Comparison of ENCODE assay signal across 13 cellular contexts in genomic region chr11:117205211-117205818, GRCh38. TPM values are rescaled to one million over a fixed set of nuclear protein-coding genes. Genes with fewer than 3 reads are reported as not detected.
DNase-seq lines count a peak whose midpoint lies in the region; ATAC-seq and TF ChIP-seq lines count a peak whose summit lies in the region.
"Had no signal": no experiment of that assay in that cellular context is flagged by ENCODE, and none has a peak within 500 bp of the region (broad histone marks: within the 10 kb centered on the region; RNA-seq: fewer than 3 reads in every experiment).

No MANE protein-coding gene starts in this region.

- H3K9me3 Mint-ChIP-seq in activated naive CD4-positive, alpha-beta T cell treated with anti-CD3 and anti-CD28 coated beads, Interleukin-2, amount 10 ng/mL, durations not matched to agents 7 days and 5 days, result no peaks in the 10 kb centered on the region
- no peaks in the 10 kb centered on the region for H3K9me3 Mint-ChIP-seq in activated naive CD4-positive, alpha-beta T cell treated with anti-CD3 and anti-CD28 coated beads for 36 hours

- H3K27ac Mint-ChIP-seq in activated naive CD4-positive, alpha-beta T cell treated with anti-CD3 and anti-CD28 coated beads, Interleukin-2, amount 10 ng/mL, durations not matched to agents 7 days and 5 days, result peak overlapping the region; percentile 37
- no peak overlapping the region for H3K27ac Mint-ChIP-seq in activated naive CD4-positive, alpha-beta T cell treated with anti-CD3 and anti-CD28 coated beads for 36 hours
- H3K27ac Mint-ChIP-seq: activated CD8-positive, alpha-beta memory T cell treated with anti-CD3 and anti-CD28 coated beads, Interleukin-2, amount 10 ng/mL, durations not matched to agents 7 days and 5 days had no signal

- H3K4me1 Mint-ChIP-seq in activated naive CD4-positive, alpha-beta T cell treated with anti-CD3 and anti-CD28 coated beads, Interleukin-2, amount 10 ng/mL, durations not matched to agents 7 days and 5 days, result no peaks in the 10 kb centered on the region
- no peaks in the 10 kb centered on the region for H3K4me1 Mint-ChIP-seq in activated naive CD4-positive, alpha-beta T cell treated with anti-CD3 and anti-CD28 coated beads for 36 hours (ENCODE audit: low read depth)
- H3K4me1 Mint-ChIP-seq: activated CD8-positive, alpha-beta memory T cell treated with anti-CD3 and anti-CD28 coated beads, Interleukin-2, amount 10 ng/mL, durations not matched to agents 7 days and 5 days had no signal

- H3K36me3 Mint-ChIP-seq in activated naive CD4-positive, alpha-beta T cell treated with anti-CD3 and anti-CD28 coated beads, Interleukin-2, amount 10 ng/mL, durations not matched to agents 7 days and 5 days, result peaks cover 24% of the 10 kb centered on the region
- peaks cover 11% of the 10 kb centered on the region for H3K36me3 Mint-ChIP-seq in activated naive CD4-positive, alpha-beta T cell treated with anti-CD3 and anti-CD28 coated beads for 36 hours (ENCODE audit: low read depth)

- H3K4me3 ChIP-seq in heart right ventricle (no peak overlapping the region), thyroid gland (replicated peaks in 1 of 3) (no peak overlapping the region)
- H3K4me3 ChIP-seq: skin epidermis had no signal

- CTCF ChIA-PET in activated naive CD4-positive, alpha-beta T cell treated with anti-CD3 and anti-CD28 coated beads, Interleukin-2, amount 10 ng/mL, durations not matched to agents 7 days and 5 days (lab: Charles Lee), result no interaction called here
- CTCF ChIA-PET in activated naive CD4-positive, alpha-beta T cell treated with anti-CD3 and anti-CD28 coated beads for 36 hours (lab: Charles Lee), result no interaction called here

- H3K4me1 ChIP-seq in heart right ventricle (peaks cover 0 to 49% (median 23%) of the 10 kb centered on the region in 9 donors), thyroid gland (peaks cover 15 to 43% of the 10 kb centered on the region in 2 donors)

- 79 to 87% methylated on average over 11 of the region's 11 CpGs for WGBS in heart right ventricle, 2 donors
- 84 to 90% methylated on average over 10 of the region's 11 CpGs for WGBS in thyroid gland, 2 donors

- H3K36me3 ChIP-seq in heart right ventricle, result peaks cover 0 to 43% (median 11%) of the 10 kb centered on the region in 9 donors
- H3K36me3 ChIP-seq in thyroid gland, result peaks cover 5 to 7% of the 10 kb centered on the region in 2 donors

- peak overlapping the region in 9 of 10 donors; percentile 11 to 92 (median 41) for H3K27ac ChIP-seq in heart right ventricle
- H3K27ac ChIP-seq in thyroid gland, result peak overlapping the region; percentile 57 to 81 (median 78)
- H3K27ac ChIP-seq: brain microvascular endothelial cell had no signal

- no peak overlapping the region for H3K4me3 Mint-ChIP-seq in activated naive CD4-positive, alpha-beta T cell treated with anti-CD3 and anti-CD28 coated beads, Interleukin-2, amount 10 ng/mL, durations not matched to agents 7 days and 5 days
- no peak overlapping the region for H3K4me3 Mint-ChIP-seq in activated naive CD4-positive, alpha-beta T cell treated with anti-CD3 and anti-CD28 coated beads for 36 hours
- H3K4me3 Mint-ChIP-seq: activated CD8-positive, alpha-beta memory T cell treated with anti-CD3 and anti-CD28 coated beads, Interleukin-2, amount 10 ng/mL, durations not matched to agents 7 days and 5 days had no signal

- H3K27me3 ChIP-seq in heart right ventricle, result no peaks in the 10 kb centered on the region
- no peaks in the 10 kb centered on the region for H3K27me3 ChIP-seq in thyroid gland
- H3K27me3 ChIP-seq: brain microvascular endothelial cell had no signal

- no peak for DNase-seq in activated naive CD4-positive, alpha-beta T cell treated with anti-CD3 and anti-CD28 coated beads, Interleukin-2, amount 10 ng/mL, durations not matched to agents 7 days and 5 days
- no peak for DNase-seq in activated naive CD4-positive, alpha-beta T cell treated with anti-CD3 and anti-CD28 coated beads for 36 hours
- DNase-seq in heart right ventricle (no peak), thyroid gland (peak in 1 of 2 donors; percentile 19), NCI-H1436 treated with DMSO at 0.1 percent for 48 hours (lab: John Stamatoyannopoulos, UW) (no peak)
- DNase-seq in activated T-cell treated with anti-CD3 and anti-CD28 coated beads, Interleukin-2, amount 50 U/mL, for 1 hour, result no peak
- DNase-seq: activated CD8-positive, alpha-beta memory T cell treated with anti-CD3 and anti-CD28 coated beads, Interleukin-2, amount 10 ng/mL, durations not matched to agents 7 days and 5 days; brain microvascular endothelial cell; DMS79 treated with DMSO at 0.1 percent for 48 hours; foreskin melanocyte; NCI-H1694 treated with DMSO at 0.1 percent for 48 hours; T-helper 2 cell had no signal

- no peak for TF ChIP-seq POLR2A in thyroid gland (IDR thresholded peaks at IDR 0.05)

- peaks cover 3% of the 10 kb centered on the region for H3K27me3 Mint-ChIP-seq in activated naive CD4-positive, alpha-beta T cell treated with anti-CD3 and anti-CD28 coated beads, Interleukin-2, amount 10 ng/mL, durations not matched to agents 7 days and 5 days
- no peaks in the 10 kb centered on the region for H3K27me3 Mint-ChIP-seq in activated naive CD4-positive, alpha-beta T cell treated with anti-CD3 and anti-CD28 coated beads for 36 hours (ENCODE audit: low read depth)
- H3K27me3 Mint-ChIP-seq: activated CD8-positive, alpha-beta memory T cell treated with anti-CD3 and anti-CD28 coated beads, Interleukin-2, amount 10 ng/mL, durations not matched to agents 7 days and 5 days had no signal

- intact Hi-C loops in activated naive CD4-positive, alpha-beta T cell treated with anti-CD3 and anti-CD28 coated beads for 36 hours (cut with micrococcal nuclease), result loop anchor here (5.0 kb wide), 1 partner anchor 73 kb away; no protein-coding TSS in a partner anchor
- intact Hi-C loops in heart right ventricle (cut with DNase I) (loop anchor here in 4 of 10 donors (5.0 kb wide), 1 partner anchor 73 kb away; no protein-coding TSS in a partner anchor), thyroid gland (cut with DNase I) (no loop called here)

- no peak for ATAC-seq in heart right ventricle
- ATAC-seq: activated CD8-positive, alpha-beta memory T cell treated with anti-CD3 and anti-CD28 coated beads, Interleukin-2, amount 10 ng/mL, durations not matched to agents 7 days and 5 days had no signal

- TF ChIP-seq CTCF in heart right ventricle (IDR thresholded peaks at IDR 0.05) (no peak), thyroid gland (IDR thresholded peaks at IDR 0.05) (no peak)

- H3K9me3 ChIP-seq in heart right ventricle (no peaks in the 10 kb centered on the region), thyroid gland (no peaks in the 10 kb centered on the region)

RNA-seq across cellular contexts. Expression of gene TAGLN, which starts 6.1 kb away (rescaled TPM):
- 1 to 10 TPM; 2.1 to 2.2 TPM for total RNA-seq in activated naive CD4-positive, alpha-beta T cell treated with anti-CD3 and anti-CD28 coated beads for 36 hours
- total RNA-seq in heart right ventricle (100 to 1,000 TPM in 5 of 10 donors, 10 to 100 TPM in 5; 71.7 to 215 (median 99.9) TPM), thyroid gland (100 to 1,000 TPM; 155 to 407 (median 229) TPM)
- polyA plus RNA-seq in heart right ventricle, result 100 to 1,000 TPM; 319 to 883 TPM

RNA-seq across cellular contexts. Expression of gene PCSK7, which starts 26.6 kb away (rescaled TPM):
- total RNA-seq in activated naive CD4-positive, alpha-beta T cell treated with anti-CD3 and anti-CD28 coated beads for 36 hours, result 10 to 100 TPM; 97.6 to 97.9 TPM
- total RNA-seq in heart right ventricle, result 10 to 100 TPM; 20.5 to 33.6 (median 26.2) TPM
- polyA plus RNA-seq in heart right ventricle, result 10 to 100 TPM; 29.8 to 47.0 TPM
- total RNA-seq in thyroid gland, result 10 to 100 TPM; 36.1 to 61.1 (median 47.5) TPM

RNA-seq across cellular contexts. Expression of gene SIDT2, which starts 26.8 kb away (rescaled TPM):
- 10 to 100 TPM; 23.9 to 25.6 TPM for total RNA-seq in activated naive CD4-positive, alpha-beta T cell treated with anti-CD3 and anti-CD28 coated beads for 36 hours
- total RNA-seq in heart right ventricle (10 to 100 TPM; 16.2 to 33.6 (median 22.0) TPM), thyroid gland (10 to 100 TPM; 31.8 to 54.5 (median 42.3) TPM)
- 10 to 100 TPM; 13.0 to 28.1 TPM for polyA plus RNA-seq in heart right ventricle

RNA-seq across cellular contexts. Expression of gene RNF214, which starts 27.2 kb away (rescaled TPM):
- 10 to 100 TPM; 14.0 to 14.4 TPM for total RNA-seq in activated naive CD4-positive, alpha-beta T cell treated with anti-CD3 and anti-CD28 coated beads for 36 hours
- total RNA-seq in heart right ventricle, result 10 to 100 TPM; 20.3 to 33.5 (median 27.6) TPM
- polyA plus RNA-seq in heart right ventricle, result 1 to 10 TPM; 7.3 to 7.7 TPM
- total RNA-seq in thyroid gland, result 10 to 100 TPM; 17.4 to 22.8 (median 20.0) TPM

Comparison
In these comparisons a context has a peak if more than half of its experiments do, and no peak if none do; other contexts are left out.
1. RNA of gene TAGLN, which starts 6.1 kb away (total RNA-seq): 155 to 407 TPM in thyroid gland and 71.7 to 215 TPM in heart right ventricle; 2.1 to 2.2 TPM in activated naive CD4-positive, alpha-beta T cell treated with anti-CD3 and anti-CD28 coated beads for 36 hours; every median in the first group is over 10 times any median in the second.